ENCODE assay signal across 35 cellular contexts in genomic region chr19:994516-994915, GRCh38. TPM values are rescaled to one million over a fixed set of nuclear protein-coding genes. Genes with fewer than 3 reads are reported as not detected.
"Had no signal": no experiment of that assay in that cellular context is flagged by ENCODE, and none has a peak within 500 bp of the region (broad histone marks: within the 10 kb centered on the region; RNA-seq: fewer than 3 reads in every experiment).

No MANE protein-coding gene starts in this region.

- DNase-seq: activated B cell treated with CpG ODN at 0.5 μM for 24 hours; activated CD4-positive, alpha-beta T cell treated with anti-CD3 and anti-CD28 coated beads for 48 hours; activated CD4-positive, alpha-beta T cell treated with anti-CD3 and anti-CD28 coated beads, Interleukin-2, amount 50 U/mL, for 1 hour; activated CD4-positive, alpha-beta T cell treated with anti-CD3 and anti-CD28 coated beads, Interleukin-2, amount 50 U/mL, for 48 hours; activated CD8-positive, alpha-beta memory T cell treated with anti-CD3 and anti-CD28 coated beads for 24 hours; activated CD8-positive, alpha-beta T cell treated with anti-CD3 and anti-CD28 coated beads for 36 hours; activated effector memory CD4-positive, alpha-beta T cell treated with anti-CD3 and anti-CD28 coated beads, Interleukin-2, amount 50 U/mL, for 16 hours; activated naive CD4-positive, alpha-beta T cell treated with anti-CD3 and anti-CD28 coated beads for 36 hours; activated naive CD8-positive, alpha-beta T cell treated with anti-CD3 and anti-CD28 coated beads for 36 hours; activated naive CD8-positive, alpha-beta T cell treated with anti-CD3 and anti-CD28 coated beads, Interleukin-2, amount 50 U/mL, for 24 hours; activated T-cell treated with anti-CD3 and anti-CD28 coated beads, Interleukin-2, amount 50 U/mL, for 4 hours; central memory CD4-positive, alpha-beta T cell; cerebellar nuclear complex; colonic mucosa; effector CD8-positive, alpha-beta T cell; esophagus squamous epithelium; foreskin melanocyte; T-helper 1 cell; T-helper 17 cell; T1000; WERI-Rb-1 had no signal

- H3K27ac ChIP-seq: ascending aorta, breast epithelium, cardiac muscle cell, colonic mucosa, epithelial cell of prostate, esophagus squamous epithelium, gastroesophageal sphincter, WERI-Rb-1 had no signal

- H3K4me1 ChIP-seq: breast epithelium had no signal

- ATAC-seq: activated CD4-positive, CD25-positive, alpha-beta regulatory T cell treated with anti-CD3 and anti-CD28 coated beads, Interleukin-2, amount 50 U/mL, for 24 hours; activated CD8-positive, alpha-beta T cell treated with anti-CD3 and anti-CD28 coated beads for 36 hours; activated naive CD8-positive, alpha-beta T cell treated with anti-CD3 and anti-CD28 coated beads, Interleukin-2, amount 50 U/mL, for 24 hours; activated T-cell treated with anti-CD3 and anti-CD28 coated beads, Interleukin-2, amount 50 U/mL, for 4 hours; activated T-helper 17 cell treated with anti-CD3 and anti-CD28 coated beads, Interleukin-2, amount 50 U/mL, for 72 hours; gastroesophageal sphincter; T-helper 17 cell had no signal

- FAIRE-seq: endometrium, endothelial cell of umbilical vein had no signal

- H3K36me3 ChIP-seq: breast epithelium, colonic mucosa had no signal

- H3K9me3 ChIP-seq: ascending aorta, breast epithelium, colonic mucosa, esophagus squamous epithelium, gastroesophageal sphincter had no signal

- H3K4me3 ChIP-seq: ascending aorta, breast epithelium, cardiac muscle cell, colonic mucosa, esophagus squamous epithelium, gastroesophageal sphincter had no signal

RNA-seq across cellular contexts. Expression of gene GRIN3B, which starts 5.7 kb away (rescaled TPM):
- total RNA-seq: activated naive CD8-positive, alpha-beta T cell treated with anti-CD3 and anti-CD28 coated beads for 36 hours; ascending aorta; colonic mucosa; esophagus squamous epithelium; gastroesophageal sphincter had no signal

RNA-seq across cellular contexts. Expression of gene RNU6-2, which starts 26.8 kb away (rescaled TPM):
- total RNA-seq: activated B cell treated with CpG ODN at 0.5 μM for 24 hours; activated CD8-positive, alpha-beta T cell treated with anti-CD3 and anti-CD28 coated beads for 36 hours; activated naive CD4-positive, alpha-beta T cell treated with anti-CD3 and anti-CD28 coated beads for 36 hours; activated naive CD8-positive, alpha-beta T cell treated with anti-CD3 and anti-CD28 coated beads for 36 hours; activated T-cell treated with anti-CD3 and anti-CD28 coated beads, Interleukin-2, amount 50 U/mL, for 4 hours; activated T-helper 17 cell treated with anti-CD3 and anti-CD28 coated beads, Interleukin-2, amount 50 U/mL, for 72 hours; ascending aorta; breast epithelium; cardiac muscle cell; colonic mucosa; dermis microvascular lymphatic vessel endothelial cell; endothelial cell of umbilical vein; esophagus squamous epithelium; fibroblast of lung; fibroblast of villous mesenchyme; gastroesophageal sphincter; glomerular endothelial cell; T-helper 17 cell had no signal
- polyA plus RNA-seq: cardiac muscle cell, endothelial cell of umbilical vein, esophagus, fibroblast of lung had no signal
